ENCODE assay signal across 27 cellular contexts in the genomic region with DNA sequence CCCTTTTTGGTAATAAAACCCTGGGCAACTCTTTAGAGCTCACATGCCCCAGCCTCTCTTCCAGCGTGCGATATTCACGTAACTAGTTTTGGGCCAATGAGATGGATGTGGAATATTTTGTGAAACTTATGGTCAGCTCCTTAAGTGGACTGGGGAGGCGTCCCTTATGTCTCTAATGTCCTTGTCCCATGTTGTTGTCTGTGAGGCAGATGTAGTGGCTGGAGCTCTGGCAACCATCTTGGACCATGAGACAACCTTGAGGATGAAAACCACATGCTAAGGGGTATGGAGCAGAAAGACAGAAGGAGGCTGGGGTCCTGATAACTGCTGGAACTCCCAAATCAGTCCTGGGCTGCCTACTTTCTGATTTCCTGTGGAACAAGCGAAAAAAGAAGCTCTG. TPM values are rescaled to one million over a fixed set of nuclear protein-coding genes. Genes with fewer than 3 reads are reported as not detected.
"Had no signal": no experiment of that assay in that cellular context is flagged by ENCODE, and none has a peak within 500 bp of the region (broad histone marks: within the 10 kb centered on the region; RNA-seq: fewer than 3 reads in every experiment).

No MANE protein-coding gene starts in this region.

- H3K4me1 ChIP-seq: left ventricle myocardium inferior, prostate gland, sigmoid colon, spleen, tibial nerve, upper lobe of left lung, vagina had no signal

- H3K9me3 Mint-ChIP-seq: mesothelial cell of epicardium; nephron; neural crest cell; stimulated activated effector memory CD8-positive, alpha-beta T cell treated with anti-CD3 and anti-CD28 coated beads, Interleukin-12 subunit alpha, Interleukin-12 subunit beta, amount 100 ng/mL, for 72 hours; stimulated activated naive CD8-positive, alpha-beta T cell treated with anti-CD3 and anti-CD28 coated beads, Interleukin-15, Interleukin-2, amounts not matched to agents 100 ng/mL and 50 ng/mL, for 24 hours had no signal

- FAIRE-seq: islet of Langerhans, small intestine had no signal

- H3K4me3 ChIP-seq: left ventricle myocardium inferior, lung, ovary, prostate gland, sigmoid colon, spleen, tibial nerve, upper lobe of left lung, vagina had no signal

- H3K4me3 Mint-ChIP-seq: immature natural killer cell; mesothelial cell of epicardium; naive B cell; nephron; neural crest cell; stimulated activated effector memory CD8-positive, alpha-beta T cell treated with anti-CD3 and anti-CD28 coated beads, Interleukin-12 subunit alpha, Interleukin-12 subunit beta, amount 100 ng/mL, for 72 hours; stimulated activated naive CD8-positive, alpha-beta T cell treated with anti-CD3 and anti-CD28 coated beads, Interleukin-15, Interleukin-2, amounts not matched to agents 100 ng/mL and 50 ng/mL, for 24 hours had no signal

- H3K27me3 ChIP-seq: ovary, sigmoid colon, tibial nerve, upper lobe of left lung, vagina had no signal

- H3K4me1 Mint-ChIP-seq: immature natural killer cell; mesothelial cell of epicardium; naive B cell; nephron; stimulated activated effector memory CD8-positive, alpha-beta T cell treated with anti-CD3 and anti-CD28 coated beads, Interleukin-12 subunit alpha, Interleukin-12 subunit beta, amount 100 ng/mL, for 72 hours had no signal

- H3K27ac ChIP-seq: left ventricle myocardium inferior, neutrophil, ovary, prostate gland, sigmoid colon, spleen, tibial nerve, upper lobe of left lung, vagina had no signal

- ATAC-seq: right cardiac atrium; stimulated activated effector memory CD8-positive, alpha-beta T cell treated with anti-CD3 and anti-CD28 coated beads, Interleukin-12 subunit alpha, Interleukin-12 subunit beta, amount 100 ng/mL, for 72 hours had no signal

- H3K9me3 ChIP-seq: left ventricle myocardium inferior, neutrophil, ovary, prostate gland, sigmoid colon, upper lobe of left lung, vagina had no signal

- DNase-seq: hypothalamus; immature natural killer cell; left ventricle myocardium inferior; mesendoderm; naive B cell; occipital lobe; ovary; retina; right cardiac atrium; sigmoid colon; small intestine; spleen; stimulated activated CD4-positive, alpha-beta T cell treated with anti-CD3 and anti-CD28 coated beads, Interleukin-4, amount 100 ng/mL, for 24 hours; stimulated activated naive CD4-positive, alpha-beta T cell; substantia nigra; upper lobe of left lung had no signal

- H3K36me3 Mint-ChIP-seq: immature natural killer cell; mesothelial cell of epicardium; naive B cell; stimulated activated effector memory CD8-positive, alpha-beta T cell treated with anti-CD3 and anti-CD28 coated beads, Interleukin-12 subunit alpha, Interleukin-12 subunit beta, amount 100 ng/mL, for 72 hours had no signal

- H3K27ac Mint-ChIP-seq: mesothelial cell of epicardium; naive B cell; nephron; stimulated activated effector memory CD8-positive, alpha-beta T cell treated with anti-CD3 and anti-CD28 coated beads, Interleukin-12 subunit alpha, Interleukin-12 subunit beta, amount 100 ng/mL, for 72 hours; stimulated activated naive CD8-positive, alpha-beta T cell treated with anti-CD3 and anti-CD28 coated beads, Interleukin-15, Interleukin-2, amounts not matched to agents 100 ng/mL and 50 ng/mL, for 24 hours had no signal

- H3K36me3 ChIP-seq: left ventricle myocardium inferior, neutrophil, ovary, prostate gland, sigmoid colon, spleen, tibial nerve, upper lobe of left lung, vagina had no signal

RNA-seq across cellular contexts. Expression of gene GPRC5B, which starts 31.4 kb away (rescaled TPM):
- polyA plus RNA-seq: immature natural killer cell had no signal
